In genomic region chr17:31564883-31565297, GRCh38 we compare ENCODE assay signal across 12 cellular contexts.
DNase-seq lines count a peak whose midpoint lies in the region; ATAC-seq lines count a peak whose summit lies in the region.
"Had no signal": no experiment of that assay in that cellular context is flagged by ENCODE, and none has a peak within 500 bp of the region (broad histone marks: within the 10 kb centered on the region; RNA-seq: fewer than 3 reads in every experiment).

No MANE protein-coding gene starts in this region.

- H3K4me1 Mint-ChIP-seq in dendritic cell treated with granulocyte-macrophage colony-stimulating factor and Interleukin-4, amounts not matched to agents 40 ng/mL and 50 ng/mL, for 4 days (ENCODE audit: low read depth) = peaks cover 67% of the 10 kb centered on the region
- no peaks in the 10 kb centered on the region for H3K4me1 Mint-ChIP-seq in T-helper 2 cell treated with Interferon-gamma antibody and Interleukin-4, amounts not matched to agents 5 μg/mL and 100 μg/mL, for 36 hours (ENCODE audit: low read depth)
- peaks cover 19% of the 10 kb centered on the region for H3K4me1 Mint-ChIP-seq in activated naive CD4-positive, alpha-beta T cell treated with anti-CD3 and anti-CD28 coated beads, Interleukin-2, amount 10 ng/mL, durations not matched to agents 7 days and 5 days

- H3K27me3 ChIP-seq in muscle layer of colon (ENCODE audit: control insufficient read depth in 1 of 2, insufficient read depth in 2 of 2, low read length in 2 of 2) = no peaks in the 10 kb centered on the region

- peak overlapping the region; percentile 74 for H3K27ac Mint-ChIP-seq in dendritic cell treated with granulocyte-macrophage colony-stimulating factor and Interleukin-4, amounts not matched to agents 40 ng/mL and 50 ng/mL, for 4 days
- H3K27ac Mint-ChIP-seq in T-helper 2 cell treated with Interferon-gamma antibody and Interleukin-4, amounts not matched to agents 5 μg/mL and 100 μg/mL, for 36 hours = no peak overlapping the region
- H3K27ac Mint-ChIP-seq in activated naive CD4-positive, alpha-beta T cell treated with anti-CD3 and anti-CD28 coated beads, Interleukin-2, amount 10 ng/mL, durations not matched to agents 7 days and 5 days = no peak overlapping the region
- H3K27ac Mint-ChIP-seq: activated T-helper 17 cell treated with anti-CD3 and anti-CD28 coated beads, Interleukin-2, amount 50 U/mL, for 72 hours; T-helper 1 cell treated with Interleukin-12 subunit alpha and Interleukin-12 subunit beta and Interleukin-4 antibody, amounts not matched to agents 30 μg/mL and 1 μg/mL, for 36 hours had no signal

- DNase-seq in AG08395 (ENCODE audit: low spot score) (peak; percentile 63), Kasumi-1 (lab: John Stamatoyannopoulos, UW) (peak; percentile 24 to 49), OCI-M1 (lab: John Stamatoyannopoulos, UW) (no peak)
- no peak for DNase-seq in T-helper 2 cell treated with Interferon-gamma antibody and Interleukin-4, amounts not matched to agents 5 μg/mL and 100 μg/mL, for 36 hours (ENCODE audit: low spot score)
- no peak for DNase-seq in activated naive CD4-positive, alpha-beta T cell treated with anti-CD3 and anti-CD28 coated beads, Interleukin-2, amount 10 ng/mL, durations not matched to agents 7 days and 5 days

- CTCF ChIA-PET in activated naive CD4-positive, alpha-beta T cell treated with anti-CD3 and anti-CD28 coated beads, Interleukin-2, amount 10 ng/mL, durations not matched to agents 7 days and 5 days (lab: Charles Lee) = no interaction called here

- no peaks in the 10 kb centered on the region for H3K36me3 Mint-ChIP-seq in dendritic cell treated with granulocyte-macrophage colony-stimulating factor and Interleukin-4, amounts not matched to agents 40 ng/mL and 50 ng/mL, for 4 days (ENCODE audit: low read depth)
- no peaks in the 10 kb centered on the region for H3K36me3 Mint-ChIP-seq in T-helper 2 cell treated with Interferon-gamma antibody and Interleukin-4, amounts not matched to agents 5 μg/mL and 100 μg/mL, for 36 hours (ENCODE audit: low read depth)
- no peaks in the 10 kb centered on the region for H3K36me3 Mint-ChIP-seq in activated naive CD4-positive, alpha-beta T cell treated with anti-CD3 and anti-CD28 coated beads, Interleukin-2, amount 10 ng/mL, durations not matched to agents 7 days and 5 days

- H3K4me3 Mint-ChIP-seq in dendritic cell treated with granulocyte-macrophage colony-stimulating factor and Interleukin-4, amounts not matched to agents 40 ng/mL and 50 ng/mL, for 4 days = no peak overlapping the region
- H3K4me3 Mint-ChIP-seq in T-helper 2 cell treated with Interferon-gamma antibody and Interleukin-4, amounts not matched to agents 5 μg/mL and 100 μg/mL, for 36 hours = no peak overlapping the region
- H3K4me3 Mint-ChIP-seq in activated naive CD4-positive, alpha-beta T cell treated with anti-CD3 and anti-CD28 coated beads, Interleukin-2, amount 10 ng/mL, durations not matched to agents 7 days and 5 days = no peak overlapping the region
- H3K4me3 Mint-ChIP-seq: activated T-helper 17 cell treated with anti-CD3 and anti-CD28 coated beads, Interleukin-2, amount 50 U/mL, for 72 hours; T-helper 1 cell treated with Interleukin-12 subunit alpha and Interleukin-12 subunit beta and Interleukin-4 antibody, amounts not matched to agents 30 μg/mL and 1 μg/mL, for 36 hours had no signal

- peak overlapping the region; percentile 47 for H3K27ac ChIP-seq in muscle layer of colon (ENCODE audit: low read depth, low read length)
- H3K27ac ChIP-seq: C4-2B, HL-60 had no signal

- intact Hi-C loops in dendritic cell treated with granulocyte-macrophage colony-stimulating factor and Interleukin-4, amounts not matched to agents 40 ng/mL and 50 ng/mL, for 4 days (cut with micrococcal nuclease) = no loop called here

- H3K9me3 Mint-ChIP-seq in dendritic cell treated with granulocyte-macrophage colony-stimulating factor and Interleukin-4, amounts not matched to agents 40 ng/mL and 50 ng/mL, for 4 days = no peaks in the 10 kb centered on the region
- no peaks in the 10 kb centered on the region for H3K9me3 Mint-ChIP-seq in T-helper 2 cell treated with Interferon-gamma antibody and Interleukin-4, amounts not matched to agents 5 μg/mL and 100 μg/mL, for 36 hours
- no peaks in the 10 kb centered on the region for H3K9me3 Mint-ChIP-seq in activated naive CD4-positive, alpha-beta T cell treated with anti-CD3 and anti-CD28 coated beads, Interleukin-2, amount 10 ng/mL, durations not matched to agents 7 days and 5 days
- H3K9me3 Mint-ChIP-seq: activated T-helper 17 cell treated with anti-CD3 and anti-CD28 coated beads, Interleukin-2, amount 50 U/mL, for 72 hours; T-helper 1 cell treated with Interleukin-12 subunit alpha and Interleukin-12 subunit beta and Interleukin-4 antibody, amounts not matched to agents 30 μg/mL and 1 μg/mL, for 36 hours had no signal

- H3K4me3 ChIP-seq in muscle layer of colon (ENCODE audit: low read depth in 1 of 2, low read length in 2 of 2) = peak overlapping the region in 1 of 2 donors; percentile 23

- H3K9me3 ChIP-seq in muscle layer of colon (ENCODE audit: low read length) = no peaks in the 10 kb centered on the region

- H3K36me3 ChIP-seq in muscle layer of colon (ENCODE audit: insufficient read depth, low read length) = no peaks in the 10 kb centered on the region

- H3K27me3 Mint-ChIP-seq in dendritic cell treated with granulocyte-macrophage colony-stimulating factor and Interleukin-4, amounts not matched to agents 40 ng/mL and 50 ng/mL, for 4 days = peaks cover 3% of the 10 kb centered on the region
- peaks cover 13% of the 10 kb centered on the region for H3K27me3 Mint-ChIP-seq in T-helper 2 cell treated with Interferon-gamma antibody and Interleukin-4, amounts not matched to agents 5 μg/mL and 100 μg/mL, for 36 hours (ENCODE audit: low read depth)
- H3K27me3 Mint-ChIP-seq in activated naive CD4-positive, alpha-beta T cell treated with anti-CD3 and anti-CD28 coated beads, Interleukin-2, amount 10 ng/mL, durations not matched to agents 7 days and 5 days = peaks cover 29% of the 10 kb centered on the region
- H3K27me3 Mint-ChIP-seq: activated T-helper 17 cell treated with anti-CD3 and anti-CD28 coated beads, Interleukin-2, amount 50 U/mL, for 72 hours had no signal

- no peak for ATAC-seq in GM21737 (IDR thresholded peaks at IDR 0.05; ENCODE audit: unreplicated experiment)
- ATAC-seq: activated T-helper 17 cell treated with anti-CD3 and anti-CD28 coated beads, Interleukin-2, amount 50 U/mL, for 72 hours had no signal

- H3K4me1 ChIP-seq in muscle layer of colon (ENCODE audit: insufficient read depth, low read length) = peaks cover 84% of the 10 kb centered on the region

- peak overlapping the region; percentile 5 for H3K9ac ChIP-seq in muscle layer of colon (ENCODE audit: low read length)

Comparison
In these comparisons a context has a peak if more than half of its experiments do, and no peak if none do; other contexts are left out.
1. DNase-seq: peak in AG08395 (single experiment) and Kasumi-1 (2 of 2); none in T-helper 2 cell treated with Interferon-gamma antibody and Interleukin-4, amounts not matched to agents 5 μg/mL and 100 μg/mL, for 36 hours (single experiment), activated naive CD4-positive, alpha-beta T cell treated with anti-CD3 and anti-CD28 coated beads, Interleukin-2, amount 10 ng/mL, durations not matched to agents 7 days and 5 days (single experiment) and OCI-M1 (single experiment).